Comparison of ENCODE assay signal across 8 cellular contexts in genomic region chr10:97278491-97278989, GRCh38. TPM values are rescaled to one million over a fixed set of nuclear protein-coding genes. Genes with fewer than 3 reads are reported as not detected.
DNase-seq lines count a peak whose midpoint lies in the region; ATAC-seq, FAIRE-seq and TF ChIP-seq lines count a peak whose summit lies in the region.

No MANE protein-coding gene starts in this region.

- CTCF ChIA-PET in Panc1 (lab: Charles Lee) = interaction anchor here (0.5 to 2.4 kb wide), 14 partner anchors 10 to 312 kb away, joined by 3 to 26 read pairs (median 6); no protein-coding TSS in a partner anchor
- CTCF ChIA-PET in H1 (lab: Charles Lee; ENCODE audit: partially characterized antibody) = interaction anchor here (0.6 to 3.9 kb wide), 36 partner anchors 8 to 905 kb away, joined by 3 to 45 read pairs (median 5); partner anchors contain the start of genes ARHGAP19, FRAT1 and FRAT2

- no peak for TF ChIP-seq CTCF in DOHH2 (IDR thresholded peaks at IDR 0.05; ENCODE audit: low read depth, low read length, poor library complexity, severe bottlenecking)
- peak; percentile 77; the same call in 1 of the 2 replicates for TF ChIP-seq CTCF in Panc1 (IDR thresholded peaks at IDR 0.05)
- TF ChIP-seq CTCF in H1 (IDR thresholded peaks at IDR 0.05; ENCODE audit: control extremely low read depth in 1 of 3, insufficient read depth in 1 of 3, low read depth in 1 of 3, low read length in 3 of 3) = peak in 1 of 3 experiments; percentile 37; a peak in 2 of 4 replicates
- peak; percentile 27 for TF ChIP-seq CTCF in mucosa of descending colon (IDR thresholded peaks at IDR 0.05)

- peak; percentile 40 to 43 for TF ChIP-seq RAD21 in H1 (IDR thresholded peaks at IDR 0.05 in 1 of 2, conservative IDR thresholded peaks at IDR 0.05 in 1 of 2; ENCODE audit: low read depth in 2 of 2, low read length in 2 of 2)

- no peak overlapping the region for H2BK12ac ChIP-seq in H1 (ENCODE audit: low read depth, low read length)

- no peak overlapping the region for H4K8ac ChIP-seq in H1 (ENCODE audit: extremely low read depth, insufficient read depth, low read length)

- no peak overlapping the region for H4K91ac ChIP-seq in H1 (replicated peaks; ENCODE audit: insufficient read length, low read length)

- H3F3A ChIP-seq in DOHH2 (ENCODE audit: control insufficient read depth, insufficient read depth) = peaks cover 9% of the 10 kb centered on the region

- no peaks in the 10 kb centered on the region for H3K23me2 ChIP-seq in H1 (ENCODE audit: low read depth, low read length)

- ATAC-seq in Panc1 (peak; percentile 77), mucosa of descending colon (peak; percentile 80), GM21447 (IDR thresholded peaks at IDR 0.05; ENCODE audit: unreplicated experiment) (no peak), HG02763 (IDR thresholded peaks at IDR 0.05; ENCODE audit: unreplicated experiment) (no peak)

- DNase-seq in LHCN-M2 (ENCODE audit: low read depth) = peak; percentile 91
- peak; percentile 78 for DNase-seq in Panc1 (ENCODE audit: low read depth, low spot score)
- DNase-seq in H1 (ENCODE audit: low read depth in 1 of 2, low spot score in 2 of 2) = no peak
- no peak for DNase-seq in mucosa of descending colon
- no peak for DNase-seq in activated T-helper 1 cell treated with anti-CD3 and anti-CD28 coated beads, Interleukin-12 subunit alpha, Interleukin-12 subunit beta, Interleukin-2, Interleukin-4 antibody, amounts not matched to agents 30 ng/mL and 10 ng/mL and 1 ng/mL, durations not matched to agents 14 hours and 24 hours and 36 hours (ENCODE audit: low spot score)

- H3K27ac ChIP-seq in DOHH2 (ENCODE audit: low read depth, low read length) (peak overlapping the region; percentile 9; the same call in 1 of the 2 replicates), Panc1 (ENCODE audit: low read length) (peak overlapping the region; percentile 86), H1 (ENCODE audit: low read depth, low read length) (no peak overlapping the region)

- H3K27ac Mint-ChIP-seq in activated T-helper 1 cell treated with anti-CD3 and anti-CD28 coated beads, Interleukin-12 subunit alpha, Interleukin-12 subunit beta, Interleukin-2, Interleukin-4 antibody, amounts not matched to agents 30 ng/mL and 10 ng/mL and 1 ng/mL, durations not matched to agents 14 hours and 24 hours and 36 hours = no peak overlapping the region

- H4K20me1 ChIP-seq in DOHH2 (ENCODE audit: control insufficient read depth, insufficient read depth, low read depth, low read length) = peaks cover 4% of the 10 kb centered on the region; the same call in 1 of the 2 replicates
- no peaks in the 10 kb centered on the region for H4K20me1 ChIP-seq in H1 (replicated peaks in 1 of 2; ENCODE audit: control insufficient read depth in 1 of 2, insufficient read depth in 2 of 2, low read length in 2 of 2)

- TF ChIP-seq EP300 in H1 (IDR thresholded peaks at IDR 0.05; ENCODE audit: borderline replicate concordance in 1 of 2, low read depth in 2 of 2, low read length in 2 of 2) = no peak

- H4K5ac ChIP-seq in H1 (ENCODE audit: insufficient read length, low read depth, low read length) = no peak overlapping the region

- no peak overlapping the region for H2BK5ac ChIP-seq in H1 (ENCODE audit: low read depth, low read length)

- H2BK120ac ChIP-seq in H1 (replicated peaks; ENCODE audit: low read depth, low read length) = no peak overlapping the region

- H3K9ac ChIP-seq in H1 (replicated peaks in 1 of 4; ENCODE audit: extremely low read depth in 1 of 4, low read depth in 3 of 4, low read length in 3 of 4) = no peak overlapping the region

- no peak overlapping the region for H3K18ac ChIP-seq in H1 (ENCODE audit: extremely low read depth, low read length)

- BruUV-seq in Panc1 (replicated peaks; lab: Mats Ljungman, UMichigan) = no TSS peak

- H3K27me3 ChIP-seq in DOHH2 (ENCODE audit: control insufficient read depth, low read length) (no peaks in the 10 kb centered on the region), Panc1 (ENCODE audit: control insufficient read depth, insufficient read depth, low read length) (no peaks in the 10 kb centered on the region), H1 (replicated peaks in 1 of 4; ENCODE audit: control insufficient read depth in 3 of 4, extremely low read depth in 1 of 4, insufficient read depth in 3 of 4, low read length in 3 of 4) (no peaks in the 10 kb centered on the region)

- H3K36me3 ChIP-seq in DOHH2 (ENCODE audit: control insufficient read depth, low read length) = peaks cover 9% of the 10 kb centered on the region
- no peaks in the 10 kb centered on the region for H3K36me3 ChIP-seq in Panc1 (ENCODE audit: control insufficient read depth, insufficient read depth, low read length)
- no peaks in the 10 kb centered on the region for H3K36me3 ChIP-seq in H1 (ENCODE audit: control insufficient read depth in 2 of 4, insufficient read depth in 4 of 4, low read length in 3 of 4)
- H3K36me3 ChIP-seq in mucosa of descending colon (ENCODE audit: low read depth) = no peaks in the 10 kb centered on the region

- intact Hi-C loops in Panc1 (cut with micrococcal nuclease; ENCODE audit: unreplicated experiment) = loop anchor here (5.0 kb wide), 1 partner anchor 49 kb away; no protein-coding TSS in a partner anchor
- intact Hi-C loops in mucosa of descending colon (cut with DNase I, micrococcal nuclease) = no loop called here
- intact Hi-C loops in activated T-helper 1 cell treated with anti-CD3 and anti-CD28 coated beads, Interleukin-12 subunit alpha, Interleukin-12 subunit beta, Interleukin-2, Interleukin-4 antibody, amounts not matched to agents 30 ng/mL and 10 ng/mL and 1 ng/mL, durations not matched to agents 14 hours and 24 hours and 36 hours (cut with micrococcal nuclease) = loop anchor here (2.0 to 5.0 kb wide), 3 partner anchors 14 to 124 kb away; partner anchors contain the start of genes ARHGAP19 and RRP12

- H2BK15ac ChIP-seq in H1 (ENCODE audit: low read length) = no peak overlapping the region

- TF ChIP-seq POLR2A in H1 (IDR thresholded peaks at IDR 0.05; ENCODE audit: control extremely low read depth in 1 of 2, low read depth in 2 of 2, low read length in 2 of 2) = no peak

- no peak overlapping the region for H2AK5ac ChIP-seq in H1 (ENCODE audit: low read depth, low read length)

- no peak overlapping the region for H2AFZ ChIP-seq in H1 (ENCODE audit: low read length)

- H3K4me3 ChIP-seq in DOHH2 (ENCODE audit: low read length) (peak overlapping the region; percentile 50), Panc1 (ENCODE audit: low read depth in 2 of 2, low read length in 2 of 2) (no peak overlapping the region), H1 (ENCODE audit: extremely low read depth in 1 of 4, insufficient read depth in 2 of 4, low read depth in 3 of 4, low read length in 4 of 4) (no peak overlapping the region), mucosa of descending colon (no peak overlapping the region)

- H3K79me1 ChIP-seq in H1 (ENCODE audit: low read depth, low read length) = peaks cover 2% of the 10 kb centered on the region; the same call in 1 of the 2 replicates

- H3K4me1 Mint-ChIP-seq in activated T-helper 1 cell treated with anti-CD3 and anti-CD28 coated beads, Interleukin-12 subunit alpha, Interleukin-12 subunit beta, Interleukin-2, Interleukin-4 antibody, amounts not matched to agents 30 ng/mL and 10 ng/mL and 1 ng/mL, durations not matched to agents 14 hours and 24 hours and 36 hours (ENCODE audit: low read depth) = peaks cover 12% of the 10 kb centered on the region

- H3K4me3 Mint-ChIP-seq in activated T-helper 1 cell treated with anti-CD3 and anti-CD28 coated beads, Interleukin-12 subunit alpha, Interleukin-12 subunit beta, Interleukin-2, Interleukin-4 antibody, amounts not matched to agents 30 ng/mL and 10 ng/mL and 1 ng/mL, durations not matched to agents 14 hours and 24 hours and 36 hours = no peak overlapping the region

- H3K4ac ChIP-seq in H1 (replicated peaks; ENCODE audit: insufficient read length, low read depth, low read length) = no peak overlapping the region

- H3K9me3 ChIP-seq in DOHH2 (ENCODE audit: control insufficient read depth, insufficient read depth, low read length) (no peaks in the 10 kb centered on the region), Panc1 (ENCODE audit: control insufficient read depth, insufficient read depth, low read depth, low read length) (no peaks in the 10 kb centered on the region), H1 (ENCODE audit: insufficient read depth in 2 of 2, low read depth in 1 of 2, low read length in 1 of 2) (no peaks in the 10 kb centered on the region), mucosa of descending colon (no peaks in the 10 kb centered on the region)

- peaks cover 70% of the 10 kb centered on the region for H3K79me2 ChIP-seq in DOHH2 (ENCODE audit: control insufficient read depth, low read length)
- H3K79me2 ChIP-seq in H1 (ENCODE audit: control insufficient read depth in 1 of 2, insufficient read depth in 2 of 2, low read length in 2 of 2) = peaks cover 0 to 28% of the 10 kb centered on the region in 2 experiments; a peak in 2 of 4 replicates

- no peaks in the 10 kb centered on the region for H3K27me3 Mint-ChIP-seq in activated T-helper 1 cell treated with anti-CD3 and anti-CD28 coated beads, Interleukin-12 subunit alpha, Interleukin-12 subunit beta, Interleukin-2, Interleukin-4 antibody, amounts not matched to agents 30 ng/mL and 10 ng/mL and 1 ng/mL, durations not matched to agents 14 hours and 24 hours and 36 hours (ENCODE audit: insufficient read depth)

- no peak for FAIRE-seq in H1 (lab: Jason Lieb, UNC)

- POLR2A ChIA-PET in Panc1 (lab: Charles Lee) (interaction anchor here (0.6 to 0.8 kb wide), 4 partner anchors 13 to 55 kb away, joined by 3 to 10 read pairs (median 5); no protein-coding TSS in a partner anchor), H1 (lab: Charles Lee; ENCODE audit: partially characterized antibody) (interaction anchor here (0.7 to 2.1 kb wide), 10 partner anchors 8 to 155 kb away, joined by 3 to 16 read pairs (median 4); partner anchors contain the start of genes ARHGAP19 and FRAT2)

- H3K4me1 ChIP-seq in DOHH2 (ENCODE audit: control insufficient read depth, low read length) (peaks cover 24% of the 10 kb centered on the region), Panc1 (ENCODE audit: control insufficient read depth, insufficient read depth, low read length) (peaks cover 53% of the 10 kb centered on the region), H1 (replicated peaks in 1 of 4; ENCODE audit: control insufficient read depth in 3 of 4, insufficient read depth in 4 of 4, low read length in 3 of 4) (no peaks in the 10 kb centered on the region), mucosa of descending colon (ENCODE audit: low read depth) (peaks cover 10% of the 10 kb centered on the region)

- no peaks in the 10 kb centered on the region for H3K36me3 Mint-ChIP-seq in activated T-helper 1 cell treated with anti-CD3 and anti-CD28 coated beads, Interleukin-12 subunit alpha, Interleukin-12 subunit beta, Interleukin-2, Interleukin-4 antibody, amounts not matched to agents 30 ng/mL and 10 ng/mL and 1 ng/mL, durations not matched to agents 14 hours and 24 hours and 36 hours (ENCODE audit: low read depth)

- no peak overlapping the region for H3K23ac ChIP-seq in H1 (ENCODE audit: insufficient read length)

- H3K4me2 ChIP-seq in DOHH2 (ENCODE audit: low read length) (peak overlapping the region; percentile 59), H1 (ENCODE audit: insufficient read depth in 1 of 2, low read depth in 2 of 2, low read length in 2 of 2) (no peak overlapping the region)

- H2BK20ac ChIP-seq in H1 (ENCODE audit: low read length) = no peak overlapping the region

- no peaks in the 10 kb centered on the region for H3K9me3 Mint-ChIP-seq in activated T-helper 1 cell treated with anti-CD3 and anti-CD28 coated beads, Interleukin-12 subunit alpha, Interleukin-12 subunit beta, Interleukin-2, Interleukin-4 antibody, amounts not matched to agents 30 ng/mL and 10 ng/mL and 1 ng/mL, durations not matched to agents 14 hours and 24 hours and 36 hours

- no peak overlapping the region for H3K56ac ChIP-seq in H1 (replicated peaks; ENCODE audit: insufficient read length, low read depth, low read length)

- H3K9me2 ChIP-seq in DOHH2 (replicated peaks; ENCODE audit: control insufficient read depth, low read length) = no peaks in the 10 kb centered on the region

- in situ Hi-C loops in Panc1 (cut with HindIII; ENCODE audit: low pct_unique_long_range_greater_than_20kb, low sequenced_read_pairs) = no loop called here

- H3K14ac ChIP-seq in H1 (ENCODE audit: insufficient read length) = no peak overlapping the region

RNA-seq across cellular contexts. Expression of gene ARHGAP19, which starts 13.9 kb away (rescaled TPM):
- total RNA-seq in LHCN-M2 (2014; rRNA removed) = 10.3 and 13.5 TPM in 2 replicates
- 3.5 TPM for polyA plus RNA-seq in LHCN-M2 (2012)
- total RNA-seq in Panc1 (2021; ENCODE audit: unreplicated experiment) = 28.9 TPM
- 9.9 TPM for polyA plus RNA-seq in Panc1 (2012; ENCODE audit: insufficient read length)
- total RNA-seq in H1 (2021; fragmentation: NEBNext Ultra II Directional; extraction: Animal tissue kit (Norgen Biotek cat#: 25700)) = 32.1 and 33.4 TPM in 2 replicates
- polyA plus RNA-seq in H1 (2011; rRNA removed) = 9.5 and 13.3 TPM in 2 replicates
- polyA plus RNA-seq in H1 (2011; cell fraction: cytosol; rRNA removed) = 19.2 TPM
- 9.8 TPM for polyA plus RNA-seq in H1 (2011; cell fraction: nucleus; rRNA removed)
- 16.8 to 21.9 TPM (median 18.8 TPM) in 4 replicates for polyA plus RNA-seq in H1 (2012, experiment 1 of 2)
- polyA plus RNA-seq in H1 (2012, experiment 2 of 2) = 2.7 TPM
- polyA plus RNA-seq in H1 (2013, experiment 1 of 2) = 15.0 TPM
- polyA plus RNA-seq in H1 (2013, experiment 2 of 2) = 17.4 TPM
- 20.2 and 23.3 TPM in 2 replicates for polyA minus RNA-seq in H1 (2011; rRNA and poly(A)+ RNA removed)
- 16.4 TPM for polyA minus RNA-seq in H1 (2011; cell fraction: cytosol; rRNA and poly(A)+ RNA removed)
- polyA minus RNA-seq in H1 (2011; cell fraction: nucleus; rRNA and poly(A)+ RNA removed) = 11.4 TPM
- 10 to 100 TPM in 1 of 3 donors, 1 to 10 TPM in 2; 5.9 to 10.7 (median 8.8) TPM for total RNA-seq in mucosa of descending colon
- 27.1 and 27.8 TPM in 2 replicates for total RNA-seq in activated T-helper 1 cell treated with anti-CD3 and anti-CD28 coated beads, Interleukin-12 subunit alpha, Interleukin-12 subunit beta, Interleukin-2, Interleukin-4 antibody, amounts not matched to agents 30 ng/mL and 10 ng/mL and 1 ng/mL, durations not matched to agents 14 hours and 24 hours and 36 hours

RNA-seq across cellular contexts. Expression of gene FRAT1, which starts 40.5 kb away (rescaled TPM):
- total RNA-seq in LHCN-M2 (2014; rRNA removed) = 1.5 and 1.7 TPM in 2 replicates
- 0.68 TPM for polyA plus RNA-seq in LHCN-M2 (2012)
- total RNA-seq in Panc1 (2021; ENCODE audit: unreplicated experiment) = 5.3 TPM
- 7.4 TPM for polyA plus RNA-seq in Panc1 (2012; ENCODE audit: insufficient read length)
- 4.8 and 5.2 TPM in 2 replicates for total RNA-seq in H1 (2021; fragmentation: NEBNext Ultra II Directional; extraction: Animal tissue kit (Norgen Biotek cat#: 25700))
- polyA plus RNA-seq in H1 (2011; rRNA removed) = 1.9 and 3.4 TPM in 2 replicates
- polyA plus RNA-seq in H1 (2011; cell fraction: cytosol; rRNA removed) = 2.9 TPM
- polyA plus RNA-seq in H1 (2011; cell fraction: nucleus; rRNA removed) = 3.3 TPM
- 1.8 to 5.4 TPM (median 3.5 TPM) in 4 replicates for polyA plus RNA-seq in H1 (2012, experiment 1 of 2)
- polyA plus RNA-seq in H1 (2012, experiment 2 of 2) = 3.3 TPM
- 1.7 TPM for polyA plus RNA-seq in H1 (2013, experiment 1 of 2)
- polyA plus RNA-seq in H1 (2013, experiment 2 of 2) = 1.7 TPM
- polyA minus RNA-seq in H1 (2011; rRNA and poly(A)+ RNA removed) = 1.3 and 2.4 TPM in 2 replicates
- 5.1 TPM for polyA minus RNA-seq in H1 (2011; cell fraction: cytosol; rRNA and poly(A)+ RNA removed)
- 7.8 TPM for polyA minus RNA-seq in H1 (2011; cell fraction: nucleus; rRNA and poly(A)+ RNA removed)
- total RNA-seq in mucosa of descending colon = 1 to 10 TPM; 4.7 to 9.6 (median 7.2) TPM
- 3.0 and 3.3 TPM in 2 replicates for total RNA-seq in activated T-helper 1 cell treated with anti-CD3 and anti-CD28 coated beads, Interleukin-12 subunit alpha, Interleukin-12 subunit beta, Interleukin-2, Interleukin-4 antibody, amounts not matched to agents 30 ng/mL and 10 ng/mL and 1 ng/mL, durations not matched to agents 14 hours and 24 hours and 36 hours

RNA-seq across cellular contexts. Expression of gene FRAT2, which starts 56.0 kb away (rescaled TPM):
- total RNA-seq in LHCN-M2 (2014; rRNA removed) = 4.8 and 5.2 TPM in 2 replicates
- 1.1 TPM for polyA plus RNA-seq in LHCN-M2 (2012)
- total RNA-seq in Panc1 (2021; ENCODE audit: unreplicated experiment) = 16.7 TPM
- 16.9 TPM for polyA plus RNA-seq in Panc1 (2012; ENCODE audit: insufficient read length)
- total RNA-seq in H1 (2021; fragmentation: NEBNext Ultra II Directional; extraction: Animal tissue kit (Norgen Biotek cat#: 25700)) = 83.0 and 87.7 TPM in 2 replicates
- polyA plus RNA-seq in H1 (2011; rRNA removed) = 47.4 and 58.4 TPM in 2 replicates
- 54.6 TPM for polyA plus RNA-seq in H1 (2011; cell fraction: cytosol; rRNA removed)
- 29.8 TPM for polyA plus RNA-seq in H1 (2011; cell fraction: nucleus; rRNA removed)
- polyA plus RNA-seq in H1 (2012, experiment 1 of 2) = 50.6 to 52.8 TPM (median 51.5 TPM) in 4 replicates
- 75.4 TPM for polyA plus RNA-seq in H1 (2012, experiment 2 of 2)
- 43.8 TPM for polyA plus RNA-seq in H1 (2013, experiment 1 of 2)
- polyA plus RNA-seq in H1 (2013, experiment 2 of 2) = 43.0 TPM
- 18.1 and 25.2 TPM in 2 replicates for polyA minus RNA-seq in H1 (2011; rRNA and poly(A)+ RNA removed)
- polyA minus RNA-seq in H1 (2011; cell fraction: cytosol; rRNA and poly(A)+ RNA removed) = 32.4 TPM
- polyA minus RNA-seq in H1 (2011; cell fraction: nucleus; rRNA and poly(A)+ RNA removed) = 34.7 TPM
- total RNA-seq in mucosa of descending colon = 10 to 100 TPM; 26.2 to 42.5 (median 33.3) TPM
- 10.8 and 11.2 TPM in 2 replicates for total RNA-seq in activated T-helper 1 cell treated with anti-CD3 and anti-CD28 coated beads, Interleukin-12 subunit alpha, Interleukin-12 subunit beta, Interleukin-2, Interleukin-4 antibody, amounts not matched to agents 30 ng/mL and 10 ng/mL and 1 ng/mL, durations not matched to agents 14 hours and 24 hours and 36 hours

Comparison
In these comparisons a context has a peak if more than half of its experiments do, and no peak if none do; other contexts are left out.
1. DNase-seq: peak in LHCN-M2 (single experiment) and Panc1 (single experiment); none in H1 (0 of 2), mucosa of descending colon (0 of 3) and activated T-helper 1 cell treated with anti-CD3 and anti-CD28 coated beads, Interleukin-12 subunit alpha, Interleukin-12 subunit beta, Interleukin-2, Interleukin-4 antibody, amounts not matched to agents 30 ng/mL and 10 ng/mL and 1 ng/mL, durations not matched to agents 14 hours and 24 hours and 36 hours (single experiment).
2. ATAC-seq: peak in Panc1 (single experiment) and mucosa of descending colon (single experiment); none in GM21447 (single experiment) and HG02763 (single experiment).
3. intact Hi-C loops: an anchor here in Panc1 (5.0 kb wide) and activated T-helper 1 cell treated with anti-CD3 and anti-CD28 coated beads, Interleukin-12 subunit alpha, Interleukin-12 subunit beta, Interleukin-2, Interleukin-4 antibody, amounts not matched to agents 30 ng/mL and 10 ng/mL and 1 ng/mL, durations not matched to agents 14 hours and 24 hours and 36 hours (2.0 to 5.0 kb wide); none called in mucosa of descending colon.